In genomic region chr13:35460061-35460460, GRCh38 we compare ENCODE assay signal across 17 cellular contexts.
"Had no signal": no experiment of that assay in that cellular context is flagged by ENCODE, and none has a peak within 500 bp of the region (broad histone marks: within the 10 kb centered on the region; RNA-seq: fewer than 3 reads in every experiment).

No MANE protein-coding gene starts in this region.

- H3K9me3 ChIP-seq: colonic mucosa, sigmoid colon, stomach, thoracic aorta, transverse colon had no signal

- H3K36me3 ChIP-seq: colonic mucosa, sigmoid colon, stomach, thoracic aorta, transverse colon had no signal

- H3K4me3 ChIP-seq: colonic mucosa, sigmoid colon, skin epidermis, stomach, thoracic aorta, transverse colon had no signal

- H3K27me3 ChIP-seq: colonic mucosa, sigmoid colon, stomach, transverse colon had no signal

- DNase-seq: colonic mucosa; dermis blood vessel endothelial cell; erythroblast; immature natural killer cell; kidney; mesendoderm; naive thymus-derived CD4-positive, alpha-beta T cell; nephron progenitor cell; posterior cingulate gyrus; sigmoid colon; stimulated activated CD4-positive, alpha-beta T cell treated with anti-CD3 and anti-CD28 coated beads, Interleukin-12 subunit alpha, Interleukin-12 subunit beta, amount 100 ng/mL, for 4 hours; stimulated activated naive CD4-positive, alpha-beta T cell; stomach; substantia nigra; transverse colon had no signal

- H3K4me1 ChIP-seq: colonic mucosa, sigmoid colon, stomach, transverse colon had no signal

- ATAC-seq: naive thymus-derived CD4-positive, alpha-beta T cell had no signal

- FAIRE-seq: kidney had no signal
